ENCODE assay signal across 8 cellular contexts in the genomic region with DNA sequence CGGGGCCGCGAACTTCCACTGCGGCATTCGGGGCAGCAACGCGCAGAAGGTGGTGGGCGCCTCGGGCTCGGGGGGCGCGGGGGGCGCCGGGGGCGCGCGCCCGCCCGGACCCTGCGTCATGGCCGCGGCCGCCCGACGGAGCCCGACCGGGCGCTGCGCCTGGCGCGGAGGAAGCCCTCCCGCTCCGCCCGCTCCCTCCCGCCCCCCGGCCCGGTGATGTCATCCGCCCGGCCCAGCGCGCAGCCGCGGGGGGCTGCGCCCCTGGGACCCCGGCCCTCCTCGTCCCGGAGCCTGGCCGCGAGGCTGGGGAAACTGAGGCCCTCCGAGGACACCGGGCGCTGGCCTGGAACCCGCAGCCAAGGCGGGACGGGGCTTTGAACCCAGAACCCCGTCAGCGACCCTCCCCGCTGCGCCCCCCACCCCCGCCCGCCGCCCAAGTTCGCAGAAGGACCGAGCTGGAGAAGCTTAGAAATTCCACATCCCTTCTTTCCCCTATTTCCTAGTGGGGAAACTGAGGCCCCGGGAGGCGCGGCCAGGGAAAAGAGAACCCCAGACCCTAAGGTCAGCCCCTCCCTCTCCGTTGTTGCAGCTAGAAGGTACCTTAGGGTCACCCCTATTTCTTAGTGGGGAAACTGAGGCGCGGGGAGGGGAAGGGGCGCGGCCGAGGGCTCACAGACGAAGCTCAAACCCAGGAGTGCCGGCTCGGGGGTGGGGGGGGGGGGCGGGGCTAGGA.
A peak's percentile ranks its signal among the peaks of the same experiment; 100 is the strongest.
DNase-seq lines count a peak whose midpoint lies in the region; ATAC-seq and TF ChIP-seq lines count a peak whose summit lies in the region.

A gene with protein sequence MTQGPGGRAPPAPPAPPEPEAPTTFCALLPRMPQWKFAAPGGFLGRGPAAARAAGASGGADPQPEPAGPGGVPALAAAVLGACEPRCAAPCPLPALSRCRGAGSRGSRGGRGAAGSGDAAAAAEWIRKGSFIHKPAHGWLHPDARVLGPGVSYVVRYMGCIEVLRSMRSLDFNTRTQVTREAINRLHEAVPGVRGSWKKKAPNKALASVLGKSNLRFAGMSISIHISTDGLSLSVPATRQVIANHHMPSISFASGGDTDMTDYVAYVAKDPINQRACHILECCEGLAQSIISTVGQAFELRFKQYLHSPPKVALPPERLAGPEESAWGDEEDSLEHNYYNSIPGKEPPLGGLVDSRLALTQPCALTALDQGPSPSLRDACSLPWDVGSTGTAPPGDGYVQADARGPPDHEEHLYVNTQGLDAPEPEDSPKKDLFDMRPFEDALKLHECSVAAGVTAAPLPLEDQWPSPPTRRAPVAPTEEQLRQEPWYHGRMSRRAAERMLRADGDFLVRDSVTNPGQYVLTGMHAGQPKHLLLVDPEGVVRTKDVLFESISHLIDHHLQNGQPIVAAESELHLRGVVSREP (minus strand): TSS at position 157 of the 733 bp plus-strand sequence. CDS start 37 bp downstream, at position 120.

- peaks cover 12% of the 10 kb centered on the region for H3K27me3 ChIP-seq in neuron (ENCODE audit: insufficient read depth, low read length)

- CTCF ChIA-PET in RWPE1 (lab: Yijun Ruan, JAX): interaction anchor here (1.4 kb wide), 1 partner anchor 45 kb away, joined by 3 read pairs; no protein-coding TSS in a partner anchor

- peaks cover 10% of the 10 kb centered on the region for H3K4me1 ChIP-seq in neuron (ENCODE audit: insufficient read depth, low read length)

- TF ChIP-seq CTCF in RWPE1 (conservative IDR thresholded peaks at IDR 0.05; ENCODE audit: low read depth): no peak
- TF ChIP-seq CTCF in fibroblast of pulmonary artery (IDR thresholded peaks at IDR 0.05; ENCODE audit: low read length, missing control alignments): no peak

- H3K4me3 ChIP-seq in fibroblast of pulmonary artery (replicated peaks; ENCODE audit: low read depth, low read length) (peak within 1 kb of the TSS; percentile 53), neuron (ENCODE audit: low read length) (peak within 1 kb of the TSS; percentile 71)

- POLR2A ChIA-PET in RWPE1 (lab: Yijun Ruan, JAX; ENCODE audit: low non-redundant PET): no interaction called here

- H3K36me3 ChIP-seq in neuron (ENCODE audit: insufficient read depth, low read length): no peaks in the 10 kb centered on the region

- H2AFZ ChIP-seq in neuron (ENCODE audit: low read depth, low read length): peak within 1 kb of the TSS; percentile 37

- no peak for ATAC-seq in GM21360 (IDR thresholded peaks at IDR 0.05; ENCODE audit: unreplicated experiment)
- no peak for ATAC-seq in GM18861 (IDR thresholded peaks at IDR 0.05; ENCODE audit: unreplicated experiment)

- H3K27ac ChIP-seq in RWPE1: peak within 1 kb of the TSS; percentile 55

- peak; percentile 75 for DNase-seq in COLO668 (lab: John Stamatoyannopoulos, UW; ENCODE audit: unreplicated experiment)
- no peak for DNase-seq in RWPE1 (ENCODE audit: low spot score)
- DNase-seq in fibroblast of pulmonary artery (ENCODE audit: low read depth): no peak
- DNase-seq in glomerular visceral epithelial cell (ENCODE audit: extremely low spot score): no peak
- DNase-seq in DMS153 treated with DMSO at 0.1 percent for 48 hours (lab: John Stamatoyannopoulos, UW; ENCODE audit: unreplicated experiment): no peak

- peaks cover 5% of the 10 kb centered on the region for H3K9me3 ChIP-seq in neuron (ENCODE audit: low read length)
